19 cellular contexts compared by ENCODE assay signal in the genomic region with DNA sequence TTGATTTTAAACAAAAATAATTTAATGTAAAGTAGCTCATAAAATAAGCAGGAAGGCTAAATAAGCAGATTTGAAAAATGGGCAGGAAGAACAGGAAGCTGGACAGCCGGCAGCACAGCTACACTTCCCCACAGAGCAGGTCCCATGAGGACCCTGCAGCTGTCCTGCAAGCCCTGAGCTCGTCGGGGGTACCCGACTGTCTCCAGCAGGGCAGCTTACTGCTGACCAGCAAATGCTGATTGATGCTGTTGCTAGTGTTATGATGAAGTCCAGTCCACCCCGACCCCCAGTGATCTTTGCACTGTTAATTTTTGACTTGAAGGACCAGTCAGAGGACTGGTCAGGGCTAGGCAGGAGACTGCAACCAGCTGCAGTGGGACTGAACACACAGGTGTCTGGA. TPM values are rescaled to one million over a fixed set of nuclear protein-coding genes. Genes with fewer than 3 reads are reported as not detected.
DNase-seq lines count a peak whose midpoint lies in the region; ATAC-seq and TF ChIP-seq lines count a peak whose summit lies in the region.
"Had no signal": no experiment of that assay in that cellular context is flagged by ENCODE, and none has a peak within 500 bp of the region (broad histone marks: within the 10 kb centered on the region; RNA-seq: fewer than 3 reads in every experiment).

No MANE protein-coding gene starts in this region.

- no peaks in the 10 kb centered on the region for H4K20me1 ChIP-seq in BLaER1

- no peak overlapping the region for H2AK5ac ChIP-seq in neuronal stem cell (ENCODE audit: low read depth, low read length)

- no peak overlapping the region for H3K27ac ChIP-seq in BLaER1
- no peak overlapping the region for H3K27ac ChIP-seq in neuronal stem cell (replicated peaks; ENCODE audit: low read length)
- H3K27ac ChIP-seq: KMS-11 had no signal

- WGBS in neuronal stem cell (ENCODE audit: extremely low coverage in 2 of 2, insufficient read length in 2 of 2, insufficient replicate concordance in 1 of 2), 2 donors = no CpG with 5 or more reads among the region's 5 CpGs

- no peak overlapping the region for H2AFZ ChIP-seq in neuronal stem cell (ENCODE audit: low read length)
- H2AFZ ChIP-seq: GM23338 had no signal

- H3K18ac ChIP-seq in neuronal stem cell (ENCODE audit: low read length) = no peak overlapping the region

- TF ChIP-seq CTCF in omental fat pad (IDR thresholded peaks at IDR 0.05) = no peak

- H3K9me3 ChIP-seq in BLaER1 = no peaks in the 10 kb centered on the region
- H3K9me3 ChIP-seq in neuronal stem cell (replicated peaks in 1 of 2; ENCODE audit: control insufficient read depth in 2 of 2, insufficient read depth in 1 of 2, low read depth in 1 of 2, low read length in 2 of 2) = no peaks in the 10 kb centered on the region

- no peak overlapping the region for H2BK15ac ChIP-seq in neuronal stem cell (ENCODE audit: low read length)

- H3K79me1 ChIP-seq in neuronal stem cell (ENCODE audit: low read depth, low read length) = no peaks in the 10 kb centered on the region

- H3K14ac ChIP-seq in neuronal stem cell (ENCODE audit: low read length) = no peak overlapping the region

- peak overlapping the region; percentile 9; the same call in 1 of the 2 replicates for H3K4me3 ChIP-seq in BLaER1
- H3K4me3 ChIP-seq in neuronal stem cell (ENCODE audit: low read length in 2 of 2) = no peak overlapping the region
- H3K4me3 ChIP-seq: GM23338 had no signal

- no peak overlapping the region for H3K23ac ChIP-seq in neuronal stem cell (ENCODE audit: low read depth, low read length, poor library complexity)

- peak overlapping the region; percentile 77 for H3K4me2 ChIP-seq in BLaER1
- no peak overlapping the region for H3K4me2 ChIP-seq in neuronal stem cell (ENCODE audit: insufficient read depth, low read length, poor library complexity, severe bottlenecking)
- H3K4me2 ChIP-seq: GM23338, KMS-11 had no signal

- H3K27me3 ChIP-seq in BLaER1 (no peaks in the 10 kb centered on the region), neuronal stem cell (ENCODE audit: control insufficient read depth in 3 of 3, insufficient read depth in 3 of 3, low read depth in 1 of 3, low read length in 3 of 3) (no peaks in the 10 kb centered on the region)

- H2BK120ac ChIP-seq in neuronal stem cell (ENCODE audit: low read depth, low read length) = no peak overlapping the region

- H4K91ac ChIP-seq in neuronal stem cell (ENCODE audit: low read depth, low read length, poor library complexity) = no peak overlapping the region

- DNase-seq in GF-D8 (lab: John Stamatoyannopoulos, UW) (peak; percentile 12), SK-N-DZ (ENCODE audit: low spot score) (peak; percentile 57), neuronal stem cell (ENCODE audit: low spot score) (no peak), omental fat pad (ENCODE audit: low spot score) (no peak), iPS-NIHi11 (ENCODE audit: low spot score) (no peak)
- DNase-seq: ACHN; AML-193; CD4-positive, alpha-beta T cell; DMS53; MM.1S; NCI-H1105 treated with DMSO at 0.1 percent for 48 hours; NCI-H187; NCI-H226; NCI-H524 treated with DMSO at 0.1 percent for 48 hours had no signal

- H3K9ac ChIP-seq in BLaER1 = no peak overlapping the region
- H3K9ac ChIP-seq in neuronal stem cell (ENCODE audit: low read depth, low read length, poor library complexity) = no peak overlapping the region
- H3K9ac ChIP-seq: KMS-11 had no signal

- H2BK12ac ChIP-seq in neuronal stem cell (ENCODE audit: low read length) = peak overlapping the region; percentile 58

- no peak overlapping the region for H2BK5ac ChIP-seq in neuronal stem cell (ENCODE audit: low read length)

- ATAC-seq in omental fat pad (ENCODE audit: low FRiP score) = no peak
- ATAC-seq in HG02588 (IDR thresholded peaks at IDR 0.05; ENCODE audit: unreplicated experiment) = no peak
- ATAC-seq: Panc1 had no signal

- no peaks in the 10 kb centered on the region; the same call in 1 of the 2 replicates for H3K36me3 ChIP-seq in BLaER1
- H3K36me3 ChIP-seq in neuronal stem cell (replicated peaks in 1 of 2; ENCODE audit: control insufficient read depth in 2 of 2, insufficient read depth in 2 of 2, low read length in 2 of 2) = no peaks in the 10 kb centered on the region

- H3K4me1 ChIP-seq in BLaER1 = peaks cover 28% of the 10 kb centered on the region
- H3K4me1 ChIP-seq in neuronal stem cell (ENCODE audit: control insufficient read depth in 2 of 2, insufficient read depth in 1 of 2, low read depth in 1 of 2, low read length in 2 of 2) = peaks cover 0 to 2% of the 10 kb centered on the region in 2 donors

- H4K8ac ChIP-seq in neuronal stem cell (ENCODE audit: low read depth, low read length) = no peak overlapping the region

- H3K4ac ChIP-seq in neuronal stem cell (ENCODE audit: low read length) = no peak overlapping the region

RNA-seq across cellular contexts. Expression of gene POLE4, which starts 27.5 kb away (rescaled TPM):
- 18.8 and 22.4 TPM in 2 replicates for polyA plus RNA-seq in SK-N-DZ (2014; cell fraction: cytosol; rRNA removed)
- polyA plus RNA-seq in SK-N-DZ (2014; cell fraction: nucleus; rRNA removed) = 6.5 and 9.0 TPM in 2 replicates
- polyA plus RNA-seq in neuronal stem cell (2013, experiment 1 of 2) = 19.0 TPM
- 17.4 TPM for polyA plus RNA-seq in neuronal stem cell (2013, experiment 2 of 2)
- 10 to 100 TPM; 21.5 to 66.7 (median 32.1) TPM for total RNA-seq in omental fat pad

Comparison
In these comparisons a context has a peak if more than half of its experiments do, and no peak if none do; other contexts are left out.
1. DNase-seq: peak in GF-D8 (single experiment) and SK-N-DZ (single experiment); none in neuronal stem cell (single experiment), omental fat pad (single experiment) and iPS-NIHi11 (single experiment).